1 cellular context compared by ENCODE assay signal in genomic region chrX:86047174-86047991, GRCh38.
TF ChIP-seq lines count a peak whose summit lies in the region.

Gene CHM (minus strand): TSS chrX:86047558. CDS start chrX:86047532, 26 bp downstream.

TF ChIP-seq in HEK293, 187 proteins besides CTCF, POLR2A, EP300 and RAD21 (continued from another document):
- no peak for TF ChIP-seq ZBTB26 (tag by site-specific recombination; optimal IDR thresholded peaks at IDR 0.05)
- no peak for TF ChIP-seq ZNF530 (tag by site-specific recombination; IDR thresholded peaks at IDR 0.05; ENCODE audit: low read depth)
- peak; percentile 85 for TF ChIP-seq IKZF3 (tag by site-specific recombination; IDR thresholded peaks at IDR 0.05)
- TF ChIP-seq KLF8 (tag by site-specific recombination; IDR thresholded peaks at IDR 0.05) = peak; percentile 56; the same call in 1 of the 2 replicates
- peak; percentile 76 for TF ChIP-seq ZXDB (tag by site-specific recombination; IDR thresholded peaks at IDR 0.05)
- no peak for TF ChIP-seq ZNF146 (tag by site-specific recombination; IDR thresholded peaks at IDR 0.05)
- TF ChIP-seq ZNF658 (tag by site-specific recombination; IDR thresholded peaks at IDR 0.05) = no peak
- no peak for TF ChIP-seq HIC1 (tag by site-specific recombination; IDR thresholded peaks at IDR 0.05)
- no peak for TF ChIP-seq ZSCAN5A (tag by site-specific recombination; IDR thresholded peaks at IDR 0.05)
- no peak for TF ChIP-seq HOXC10 (CRISPR knock-in tag; IDR thresholded peaks at IDR 0.05)
- no peak for TF ChIP-seq ZNF660 (tag by site-specific recombination; IDR thresholded peaks at IDR 0.05)
- TF ChIP-seq ZNF16 (tag by site-specific recombination; IDR thresholded peaks at IDR 0.05; ENCODE audit: low read depth) = no peak
- no peak for TF ChIP-seq ZNF670 (tag by site-specific recombination; IDR thresholded peaks at IDR 0.05; ENCODE audit: low read depth)
- no peak for TF ChIP-seq INSM2 (tag by site-specific recombination; IDR thresholded peaks at IDR 0.05)
- no peak for TF ChIP-seq ZNF140 (tag by site-specific recombination; IDR thresholded peaks at IDR 0.05)
- no peak for TF ChIP-seq ZNF544 (tag by site-specific recombination; IDR thresholded peaks at IDR 0.05)
- no peak for TF ChIP-seq SETDB1 (IDR thresholded peaks at IDR 0.05; ENCODE audit: insufficient read length, low read length)
- TF ChIP-seq ZNF830 (tag by site-specific recombination; IDR thresholded peaks at IDR 0.05; ENCODE audit: low read depth) = no peak
- no peak for TF ChIP-seq ZNF114 (tag by site-specific recombination; IDR thresholded peaks at IDR 0.05)
- TF ChIP-seq ZNF211 (tag by site-specific recombination; IDR thresholded peaks at IDR 0.05; ENCODE audit: low read depth) = no peak
- no peak for TF ChIP-seq HOXA7 (CRISPR knock-in tag; IDR thresholded peaks at IDR 0.05; ENCODE audit: borderline replicate concordance)
- no peak for TF ChIP-seq ZNF391 (tag by site-specific recombination; IDR thresholded peaks at IDR 0.05; ENCODE audit: borderline replicate concordance, low read depth)
- TF ChIP-seq ZEB2 (tag by site-specific recombination; IDR thresholded peaks at IDR 0.05) = no peak
- TF ChIP-seq ZNF18 (tag by site-specific recombination; IDR thresholded peaks at IDR 0.05) = no peak
- no peak for TF ChIP-seq ZNF214 (tag by site-specific recombination; IDR thresholded peaks at IDR 0.05; ENCODE audit: borderline replicate concordance)
- TF ChIP-seq ZNF692 (tag by site-specific recombination; IDR thresholded peaks at IDR 0.05) = peak; percentile 52; the same call in 1 of the 2 replicates
- TF ChIP-seq ZNF23 (tag by site-specific recombination; IDR thresholded peaks at IDR 0.05; ENCODE audit: borderline replicate concordance) = no peak
- TF ChIP-seq ZNF645 (tag by site-specific recombination; IDR thresholded peaks at IDR 0.05) = no peak
- no peak for TF ChIP-seq ZBTB8A (tag by site-specific recombination; IDR thresholded peaks at IDR 0.05)
- TF ChIP-seq ZSCAN23 (tag by site-specific recombination; IDR thresholded peaks at IDR 0.05) = no peak
- TF ChIP-seq YY1 (tag by site-specific recombination; IDR thresholded peaks at IDR 0.05) = peak; percentile 86
- no peak for TF ChIP-seq ZNF155 (tag by site-specific recombination; IDR thresholded peaks at IDR 0.05)
- TF ChIP-seq ZNF221 (tag by site-specific recombination; IDR thresholded peaks at IDR 0.05; ENCODE audit: borderline replicate concordance) = no peak
- TF ChIP-seq ZNF639 (tag by site-specific recombination; IDR thresholded peaks at IDR 0.05) = no peak
- no peak for TF ChIP-seq ZNF175 (tag by site-specific recombination; IDR thresholded peaks at IDR 0.05)
- TF ChIP-seq KLF10 (tag by site-specific recombination; IDR thresholded peaks at IDR 0.05) = no peak
- no peak for TF ChIP-seq ZNF501 (tag by site-specific recombination; IDR thresholded peaks at IDR 0.05)
- TF ChIP-seq REPIN1 (tag by site-specific recombination; IDR thresholded peaks at IDR 0.05; ENCODE audit: low read depth) = no peak
- no peak for TF ChIP-seq ZNF157 (tag by site-specific recombination; IDR thresholded peaks at IDR 0.05)
- TF ChIP-seq ZNF366 (tag by site-specific recombination; conservative IDR thresholded peaks at IDR 0.05) = no peak
- TF ChIP-seq ZNF791 (tag by site-specific recombination; IDR thresholded peaks at IDR 0.05) = no peak
- no peak for TF ChIP-seq KLF9 (tag by site-specific recombination; IDR thresholded peaks at IDR 0.05; ENCODE audit: low read depth)
- TF ChIP-seq ZFP3 (tag by site-specific recombination; IDR thresholded peaks at IDR 0.05; ENCODE audit: low read depth) = no peak
- TF ChIP-seq ZNF302 (tag by site-specific recombination; IDR thresholded peaks at IDR 0.05; ENCODE audit: low read depth) = no peak
- TF ChIP-seq ZNF174 (tag by site-specific recombination; IDR thresholded peaks at IDR 0.05) = no peak
- no peak for TF ChIP-seq SALL2 (tag by site-specific recombination; IDR thresholded peaks at IDR 0.05; ENCODE audit: borderline replicate concordance)
- TF ChIP-seq ZNF138 (tag by site-specific recombination; IDR thresholded peaks at IDR 0.05; ENCODE audit: borderline replicate concordance) = no peak
- no peak for TF ChIP-seq GLI2 (tag by site-specific recombination; IDR thresholded peaks at IDR 0.05; ENCODE audit: borderline replicate concordance, low read depth)
- TF ChIP-seq KLF16 (tag by site-specific recombination; IDR thresholded peaks at IDR 0.05) = 0 out of 2 replicates have a peak, but pooled peaks have one; percentile 38
- TF ChIP-seq ZSCAN4 (tag by site-specific recombination; IDR thresholded peaks at IDR 0.05) = no peak
- TF ChIP-seq ZNF10 (tag by site-specific recombination; IDR thresholded peaks at IDR 0.05) = no peak
- TF ChIP-seq SCRT1 (tag by site-specific recombination; IDR thresholded peaks at IDR 0.05; ENCODE audit: borderline replicate concordance) = peak; percentile 71; the same call in 1 of the 2 replicates
- TF ChIP-seq ZNF274 (IDR thresholded peaks at IDR 0.05; ENCODE audit: low read length) = no peak
- no peak for TF ChIP-seq ZNF274 (tag by site-specific recombination; IDR thresholded peaks at IDR 0.05; ENCODE audit: borderline replicate concordance)
- no peak for TF ChIP-seq GLIS2 (tag by site-specific recombination; IDR thresholded peaks at IDR 0.05)
- TF ChIP-seq ZNF623 (tag by site-specific recombination; IDR thresholded peaks at IDR 0.05) = no peak
- TF ChIP-seq ZNF626 (tag by site-specific recombination; IDR thresholded peaks at IDR 0.05) = no peak
- TF ChIP-seq ZNF48 (tag by site-specific recombination; IDR thresholded peaks at IDR 0.05) = no peak
